22 cellular contexts compared by ENCODE assay signal in the genomic region with DNA sequence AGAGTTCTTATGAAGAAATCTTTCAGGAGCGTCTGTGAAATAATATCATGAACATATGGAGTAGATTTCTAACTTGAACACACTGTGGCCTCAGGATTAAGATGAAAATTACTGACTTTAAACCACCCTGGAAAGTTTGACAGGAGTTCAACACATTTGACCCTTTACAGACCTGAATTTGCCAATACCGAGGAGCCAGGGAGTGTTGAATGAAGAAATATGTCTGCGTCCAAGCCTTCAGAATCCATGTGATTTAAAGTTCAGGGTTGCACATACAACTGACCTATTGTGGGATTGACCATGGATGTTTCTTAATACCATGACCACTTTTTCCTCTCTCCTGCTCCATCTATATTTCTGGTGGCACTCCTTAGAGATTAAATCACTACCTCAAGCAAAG. TPM values are rescaled to one million over a fixed set of nuclear protein-coding genes. Genes with fewer than 3 reads are reported as not detected.
A peak's percentile ranks its signal among the peaks of the same experiment; 100 is the strongest.
DNase-seq lines count a peak whose midpoint lies in the region; ATAC-seq, FAIRE-seq and TF ChIP-seq lines count a peak whose summit lies in the region.
"Had no signal": no experiment of that assay in that cellular context is flagged by ENCODE, and none has a peak within 500 bp of the region (broad histone marks: within the 10 kb centered on the region; RNA-seq: fewer than 3 reads in every experiment).

No MANE protein-coding gene starts in this region.

- TF ChIP-seq CTCF in AG09319 (IDR thresholded peaks at IDR 0.05; ENCODE audit: low read depth, low read length) (no peak), K562 (IDR thresholded peaks at IDR 0.05 in 2 of 3, conservative IDR thresholded peaks at IDR 0.05 in 1 of 3; ENCODE audit: insufficient read depth in 2 of 3, low read depth in 1 of 3, low read length in 3 of 3) (no peak), fibroblast of mammary gland (conservative IDR thresholded peaks at IDR 0.05; ENCODE audit: control insufficient read depth, insufficient read depth, low read depth, low read length) (no peak), nephron (IDR thresholded peaks at IDR 0.05; ENCODE audit: unreplicated experiment in 3 of 3) (no peak), MCF 10A (IDR thresholded peaks at IDR 0.05; ENCODE audit: unreplicated experiment) (no peak), left lung (IDR thresholded peaks at IDR 0.05) (no peak)

- no peak for TF ChIP-seq EP300 in K562 (IDR thresholded peaks at IDR 0.05; ENCODE audit: low read length)

- H3K4me3 Mint-ChIP-seq in nephron (no peak overlapping the region), MCF 10A (ENCODE audit: unreplicated experiment) (no peak overlapping the region)
- H3K4me3 Mint-ChIP-seq: CD14-positive monocyte; CD4-positive, alpha-beta memory T cell had no signal

- H2AFZ ChIP-seq in K562 (ENCODE audit: low read depth, low read length): no peak overlapping the region

- H3K4me2 ChIP-seq in K562 (ENCODE audit: insufficient read depth, low read length): no peak overlapping the region
- H3K4me2 ChIP-seq: BLaER1 had no signal

- no peak overlapping the region for H3K27ac ChIP-seq in K562 (ENCODE audit: extremely low read depth, low read depth, low read length)
- H3K27ac ChIP-seq in left lung: no peak overlapping the region
- H3K27ac ChIP-seq: BLaER1, HL-60 had no signal

- no peak for ATAC-seq in K562
- no peak for ATAC-seq in HG02759 (IDR thresholded peaks at IDR 0.05; ENCODE audit: unreplicated experiment)
- ATAC-seq in left lung: no peak

- CTCF ChIA-PET in K562 (lab: Yijun Ruan, JAX; ENCODE audit: low intra/inter-chr PET ratio): no interaction called here
- CTCF ChIA-PET in MCF 10A (lab: Yijun Ruan, JAX): no interaction called here

- peak; percentile 70 for FAIRE-seq in K562 (lab: Jason Lieb, UNC)
- FAIRE-seq: GM19239 had no signal

- H3K4me1 Mint-ChIP-seq in nephron (peaks cover 11% of the 10 kb centered on the region), MCF 10A (ENCODE audit: insufficient read depth, unreplicated experiment) (peaks cover 28% of the 10 kb centered on the region)
- H3K4me1 Mint-ChIP-seq: CD14-positive monocyte; CD4-positive, alpha-beta memory T cell had no signal

- BruUV-seq in K562 (replicated peaks; lab: Mats Ljungman, UMichigan) (no TSS peak), MCF 10A (replicated peaks; lab: Mats Ljungman, UMichigan) (no TSS peak)

- TF ChIP-seq POLR2A in K562 (conservative IDR thresholded peaks at IDR 0.05): no peak

- H3K9me3 ChIP-seq in K562 (replicated peaks; ENCODE audit: control insufficient read depth, insufficient read depth, low read depth, low read length) (no peaks in the 10 kb centered on the region), left lung (peaks cover 0 to 7% of the 10 kb centered on the region in 2 donors)
- H3K9me3 ChIP-seq: BLaER1 had no signal

- H3K4me3 ChIP-seq in K562: no peak overlapping the region
- no peak overlapping the region for H3K4me3 ChIP-seq in fibroblast of mammary gland (ENCODE audit: control insufficient read depth, low read depth, low read length)
- H3K4me3 ChIP-seq in left lung: no peak overlapping the region
- H3K4me3 ChIP-seq: BLaER1, HAP-1 had no signal

- H3K27me3 Mint-ChIP-seq in nephron (ENCODE audit: low read depth) (no peaks in the 10 kb centered on the region), MCF 10A (ENCODE audit: insufficient read depth, unreplicated experiment) (no peaks in the 10 kb centered on the region)
- H3K27me3 Mint-ChIP-seq: CD4-positive, alpha-beta memory T cell had no signal

- no peak overlapping the region for H3K9ac ChIP-seq in K562 (ENCODE audit: insufficient read depth in 1 of 2, low read depth in 2 of 2, low read length in 2 of 2)
- H3K9ac ChIP-seq: BLaER1 had no signal

- POLR2A ChIA-PET in K562 (lab: Yijun Ruan, JAX): interaction anchor here (0.6 kb wide), 1 partner anchor 10 kb away, joined by 3 read pairs; no protein-coding TSS in a partner anchor
- POLR2A ChIA-PET in MCF 10A (lab: Yijun Ruan, JAX): interaction anchor here (0.6 to 1.1 kb wide), 2 partner anchors 13 to 121 kb away, joined by 3 read pairs; no protein-coding TSS in a partner anchor

- no peaks in the 10 kb centered on the region for H3K9me1 ChIP-seq in K562 (ENCODE audit: control insufficient read depth, insufficient read depth, low read length)

- no peaks in the 10 kb centered on the region for H4K20me1 ChIP-seq in K562 (replicated peaks; ENCODE audit: control insufficient read depth, insufficient read depth, low read length)
- H4K20me1 ChIP-seq: BLaER1 had no signal

- intact Hi-C loops in K562 (cut with micrococcal nuclease): no loop called here
- intact Hi-C loops in MCF 10A (cut with micrococcal nuclease): no loop called here
- intact Hi-C loops in left lung (cut with DNase I): no loop called here

- H3K36me3 ChIP-seq in K562 (ENCODE audit: control insufficient read depth, insufficient read depth, low read length): no peaks in the 10 kb centered on the region
- H3K36me3 ChIP-seq in left lung: no peaks in the 10 kb centered on the region
- H3K36me3 ChIP-seq: BLaER1, HAP-1 had no signal

- no peaks in the 10 kb centered on the region for H3K27me3 ChIP-seq in K562 (ENCODE audit: control insufficient read depth in 2 of 2, insufficient read depth in 2 of 2, low read length in 2 of 2)
- H3K27me3 ChIP-seq in left lung: no peaks in the 10 kb centered on the region
- H3K27me3 ChIP-seq: BLaER1 had no signal

- H3K36me3 Mint-ChIP-seq in nephron (ENCODE audit: low read depth) (peaks cover 17% of the 10 kb centered on the region), MCF 10A (ENCODE audit: insufficient read depth, unreplicated experiment) (peaks cover 7% of the 10 kb centered on the region)
- H3K36me3 Mint-ChIP-seq: CD14-positive monocyte; CD4-positive, alpha-beta memory T cell had no signal

- WGBS in K562 (ENCODE audit: insufficient coverage, low coverage, missing lambda C conversion rate): 0% methylated on average over 3 of the region's 3 CpGs

- H3K27ac Mint-ChIP-seq in nephron (peak overlapping the region; percentile 6 to 37 (median 26)), MCF 10A (ENCODE audit: low read depth, unreplicated experiment) (no peak overlapping the region)

- no peaks in the 10 kb centered on the region for H3K79me2 ChIP-seq in K562 (ENCODE audit: control insufficient read depth, insufficient read depth, low read length)

- peaks cover 32% of the 10 kb centered on the region for H3K9me3 Mint-ChIP-seq in nephron
- H3K9me3 Mint-ChIP-seq in MCF 10A (ENCODE audit: unreplicated experiment): no peaks in the 10 kb centered on the region

- no peaks in the 10 kb centered on the region for H3K4me1 ChIP-seq in K562 (replicated peaks in 1 of 2; ENCODE audit: control insufficient read depth in 2 of 2, insufficient read depth in 2 of 2, low read length in 2 of 2)
- H3K4me1 ChIP-seq in left lung: no peaks in the 10 kb centered on the region
- H3K4me1 ChIP-seq: BLaER1 had no signal

- TF ChIP-seq RAD21 in K562 (CRISPR knock-in tag; conservative IDR thresholded peaks at IDR 0.05 in 1 of 2, IDR thresholded peaks at IDR 0.05 in 1 of 2): no peak

- peak; percentile 40 for DNase-seq in AG09319 (ENCODE audit: extremely low read depth, low read depth)
- DNase-seq in K562 (ENCODE audit: extremely low read depth in 1 of 4, low spot score in 3 of 4): no peak
- peak; percentile 41 for DNase-seq in fibroblast of mammary gland (ENCODE audit: low read depth)
- no peak for DNase-seq in MCF 10A (ENCODE audit: unreplicated experiment)
- no peak for DNase-seq in NCI-H2196 (lab: John Stamatoyannopoulos, UW; ENCODE audit: unreplicated experiment)
- no peak for DNase-seq in left lung
- DNase-seq: ACHN; AML-193; CD4-positive, alpha-beta memory T cell; DMS79 treated with DMSO at 0.1 percent for 48 hours; GF-D8; KBM-7 had no signal

- in situ Hi-C loops in K562 (cut with MboI): no loop called here

TF ChIP-seq in K562, 482 proteins besides CTCF, POLR2A, EP300 and RAD21:
- TF ChIP-seq ASH1L (IDR thresholded peaks at IDR 0.05; ENCODE audit: borderline replicate concordance, low read depth, partially characterized antibody) (no peak), ZNF354B (CRISPR knock-in tag; IDR thresholded peaks at IDR 0.05) (no peak), DIDO1 (tag; IDR thresholded peaks at IDR 0.05; ENCODE audit: low read depth) (no peak), ZNF347 (CRISPR knock-in tag; IDR thresholded peaks at IDR 0.05; ENCODE audit: low read depth) (no peak), GATAD2B (IDR thresholded peaks at IDR 0.05; ENCODE audit: borderline replicate concordance) (no peak), U2AF1 (optimal IDR thresholded peaks at IDR 0.05; ENCODE audit: low read depth, low read length) (no peak), ZNF586 (CRISPR knock-in tag; conservative IDR thresholded peaks at IDR 0.05) (no peak)

RNA-seq across cellular contexts. Expression of a gene that starts 57.6 kb away (rescaled TPM):
- not detected in 2 replicates for total RNA-seq in K562 (2011; cell fraction: chromatin; rRNA removed; ENCODE audit: low replicate concordance)
- total RNA-seq in K562 (2011; cell fraction: nucleolus; rRNA removed): not detected in 2 replicates
- total RNA-seq in K562 (2011; cell fraction: nucleoplasm; rRNA removed): not detected in 2 replicates
- total RNA-seq in K562 (2014; rRNA removed): not detected in 2 replicates
- total RNA-seq in K562 (2014; rRNA removed; fragmentation: Illumina TruSeq; extraction: Trizol): not detected in 2 replicates
- total RNA-seq in K562 (2015; rRNA removed; fragmentation: Illumina TruSeq; extraction: Trizol): not detected in 2 replicates
- not detected in 2 replicates for total RNA-seq in K562 (2021)
- not detected in 2 replicates for polyA plus RNA-seq in K562 (2011; rRNA removed)
- not detected in 2 replicates for polyA plus RNA-seq in K562 (2011; cell fraction: cytosol; rRNA removed)
- polyA plus RNA-seq in K562 (2011; cell fraction: nucleus; rRNA removed): not detected in 2 replicates
- polyA plus RNA-seq in K562 (2012): not detected in 2 replicates
- polyA plus RNA-seq in K562 (2014; fragmentation: Illumina TruSeq; extraction: Trizol): not detected in 2 replicates
- polyA plus RNA-seq in K562 (2014; fragmentation: Nextera tagmentation; extraction: Ambion mirVana): not detected
- not detected in 2 replicates for polyA plus RNA-seq in K562 (2014; rRNA removed)
- not detected in 2 replicates for polyA minus RNA-seq in K562 (2011; rRNA and poly(A)+ RNA removed)
- polyA minus RNA-seq in K562 (2011; cell fraction: cytosol; rRNA and poly(A)+ RNA removed): not detected in 2 replicates
- not detected in 2 replicates for polyA minus RNA-seq in K562 (2011; cell fraction: nucleus; rRNA and poly(A)+ RNA removed)
- not detected in 2 replicates for total RNA-seq in MCF 10A (2022)
- total RNA-seq in left lung: under 1 TPM in 1 of 2 donors, not detected in 1; 0.39 TPM
- total RNA-seq: A172; CD4-positive, alpha-beta memory T cell; H4; HT1080 had no signal
- polyA plus RNA-seq: CD4-positive, alpha-beta memory T cell had no signal

Comparison
In these comparisons a context has a peak if more than half of its experiments do, and no peak if none do; other contexts are left out.
1. DNase-seq: peak in AG09319 (single experiment) and fibroblast of mammary gland (single experiment); none in K562 (0 of 4), MCF 10A (single experiment), NCI-H2196 (single experiment) and left lung (0 of 2).